In the genomic region with DNA sequence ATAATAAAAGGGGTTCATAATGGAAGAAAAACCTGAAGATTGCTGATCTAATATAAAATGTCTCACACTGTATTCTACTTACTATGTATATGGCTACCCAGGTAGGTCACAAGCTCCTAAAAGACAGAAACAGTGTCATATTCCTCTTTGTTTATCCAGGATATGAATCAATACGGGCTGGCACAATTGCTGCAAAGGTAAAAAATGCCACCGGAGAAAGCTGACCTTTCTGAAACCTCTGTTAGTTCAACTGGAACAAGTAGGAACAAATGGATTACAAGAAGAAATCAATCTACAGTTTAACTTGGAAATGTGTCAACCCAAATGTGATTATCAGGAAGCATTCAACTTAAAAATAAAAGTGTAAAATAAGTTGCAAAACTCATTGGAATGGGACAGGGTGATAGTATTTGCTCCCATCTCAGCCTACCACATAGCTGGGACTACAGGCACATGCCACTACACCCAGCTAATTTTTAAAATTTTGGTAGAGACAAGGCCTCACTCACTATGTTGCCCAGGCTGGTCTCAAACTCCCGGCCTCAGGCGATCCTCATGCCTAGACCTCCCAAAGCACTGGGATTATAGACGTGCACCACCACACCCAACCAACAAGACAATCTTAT, we compare ENCODE assay signal across 22 cellular contexts. TPM values are rescaled to one million over a fixed set of nuclear protein-coding genes. Genes with fewer than 3 reads are reported as not detected.
DNase-seq lines count a peak whose midpoint lies in the region; ATAC-seq and TF ChIP-seq lines count a peak whose summit lies in the region.
"Had no signal": no experiment of that assay in that cellular context is flagged by ENCODE, and none has a peak within 500 bp of the region (broad histone marks: within the 10 kb centered on the region; RNA-seq: fewer than 3 reads in every experiment).

No MANE protein-coding gene starts in this region.

- H3K27me3 Mint-ChIP-seq in activated CD8-positive, alpha-beta T cell treated with anti-CD3 and anti-CD28 coated beads, Interleukin-2, amount 10 ng/mL, durations not matched to agents 7 days and 5 days (ENCODE audit: low read depth): no peaks in the 10 kb centered on the region
- H3K27me3 Mint-ChIP-seq: activated naive CD8-positive, alpha-beta T cell; activated T-helper 17 cell treated with anti-CD3 and anti-CD28 coated beads, Interleukin-2, amount 50 U/mL, for 72 hours; effector memory CD8-positive, alpha-beta T cell; T-helper 17 cell had no signal

- H3K9me3 ChIP-seq in mesenchymal stem cell (ENCODE audit: control insufficient read depth, low read length): no peaks in the 10 kb centered on the region
- H3K9me3 ChIP-seq: vagina had no signal

- 94% methylated on average over 4 of the region's 5 CpGs for WGBS in mesenchymal stem cell

- H3K4me1 Mint-ChIP-seq in activated CD8-positive, alpha-beta T cell treated with anti-CD3 and anti-CD28 coated beads, Interleukin-2, amount 10 ng/mL, durations not matched to agents 7 days and 5 days (ENCODE audit: low read depth): peaks cover 2% of the 10 kb centered on the region
- H3K4me1 Mint-ChIP-seq: activated T-helper 17 cell treated with anti-CD3 and anti-CD28 coated beads, Interleukin-2, amount 50 U/mL, for 72 hours had no signal

- H3K23ac ChIP-seq in mesenchymal stem cell (ENCODE audit: low read length in 2 of 2): no peak overlapping the region

- no peak overlapping the region for H2AFZ ChIP-seq in mesenchymal stem cell (ENCODE audit: low read depth, low read length)

- H2AK5ac ChIP-seq in mesenchymal stem cell (ENCODE audit: low read length, severe bottlenecking): no peak overlapping the region

- no peak overlapping the region for H4K91ac ChIP-seq in mesenchymal stem cell (ENCODE audit: low read length)

- TF ChIP-seq CTCF in coronary artery (IDR thresholded peaks at IDR 0.05): no peak

- CTCF ChIA-PET in activated CD8-positive, alpha-beta T cell treated with anti-CD3 and anti-CD28 coated beads, Interleukin-2, amount 10 ng/mL, durations not matched to agents 7 days and 5 days (lab: Charles Lee): interaction anchor here (1.1 kb wide), 1 partner anchor 10 kb away, joined by 4 read pairs; no protein-coding TSS in a partner anchor

- H3K27ac Mint-ChIP-seq in activated CD8-positive, alpha-beta T cell treated with anti-CD3 and anti-CD28 coated beads, Interleukin-2, amount 10 ng/mL, durations not matched to agents 7 days and 5 days: no peak overlapping the region
- H3K27ac Mint-ChIP-seq: activated naive CD8-positive, alpha-beta T cell; activated T-helper 17 cell treated with anti-CD3 and anti-CD28 coated beads, Interleukin-2, amount 50 U/mL, for 72 hours; CD14-positive monocyte; effector memory CD8-positive, alpha-beta T cell; T-helper 17 cell had no signal

- H3K14ac ChIP-seq in mesenchymal stem cell (ENCODE audit: low read length in 2 of 2): no peak overlapping the region

- peaks cover 17% of the 10 kb centered on the region for H3K79me1 ChIP-seq in mesenchymal stem cell (replicated peaks; ENCODE audit: low read length, poor library complexity, severe bottlenecking)

- POLR2A ChIA-PET in activated CD8-positive, alpha-beta T cell treated with anti-CD3 and anti-CD28 coated beads, Interleukin-2, amount 10 ng/mL, durations not matched to agents 7 days and 5 days (lab: Charles Lee): no interaction called here

- no peak overlapping the region for H3K4ac ChIP-seq in mesenchymal stem cell (ENCODE audit: low read depth in 1 of 2, low read length in 2 of 2)

- H3K4me1 ChIP-seq in mesenchymal stem cell (ENCODE audit: control insufficient read depth, insufficient read depth, low read depth, low read length): peaks cover 2% of the 10 kb centered on the region

- no peak overlapping the region for H2BK5ac ChIP-seq in mesenchymal stem cell (ENCODE audit: low read depth, low read length, poor library complexity, severe bottlenecking)

- H3K9ac ChIP-seq in mesenchymal stem cell (ENCODE audit: low read length): no peak overlapping the region

- H2BK15ac ChIP-seq in mesenchymal stem cell (ENCODE audit: low read depth, poor library complexity, severe bottlenecking): no peak overlapping the region

- H3K4me2 ChIP-seq in mesenchymal stem cell (ENCODE audit: low read length, poor library complexity, severe bottlenecking): no peak overlapping the region

- no peak overlapping the region for H3K4me3 ChIP-seq in coronary artery
- no peak overlapping the region for H3K4me3 ChIP-seq in mesenchymal stem cell (ENCODE audit: insufficient read depth in 1 of 2, low read depth in 1 of 2, low read length in 2 of 2)
- H3K4me3 ChIP-seq: vagina had no signal

- H3K36me3 ChIP-seq in mesenchymal stem cell (ENCODE audit: control insufficient read depth in 1 of 2, insufficient read depth in 2 of 2, low read depth in 1 of 2, low read length in 2 of 2): no peaks in the 10 kb centered on the region
- H3K36me3 ChIP-seq: vagina had no signal

- no peak overlapping the region for H3K4me3 Mint-ChIP-seq in activated CD8-positive, alpha-beta T cell treated with anti-CD3 and anti-CD28 coated beads, Interleukin-2, amount 10 ng/mL, durations not matched to agents 7 days and 5 days
- H3K4me3 Mint-ChIP-seq: activated naive CD8-positive, alpha-beta T cell; activated T-helper 17 cell treated with anti-CD3 and anti-CD28 coated beads, Interleukin-2, amount 50 U/mL, for 72 hours; CD14-positive monocyte; effector memory CD8-positive, alpha-beta T cell; T-helper 17 cell had no signal

- no peaks in the 10 kb centered on the region for H3K9me3 Mint-ChIP-seq in activated CD8-positive, alpha-beta T cell treated with anti-CD3 and anti-CD28 coated beads, Interleukin-2, amount 10 ng/mL, durations not matched to agents 7 days and 5 days (ENCODE audit: insufficient read depth)
- H3K9me3 Mint-ChIP-seq: activated T-helper 17 cell treated with anti-CD3 and anti-CD28 coated beads, Interleukin-2, amount 50 U/mL, for 72 hours; effector memory CD8-positive, alpha-beta T cell had no signal

- H3K36me3 Mint-ChIP-seq in activated CD8-positive, alpha-beta T cell treated with anti-CD3 and anti-CD28 coated beads, Interleukin-2, amount 10 ng/mL, durations not matched to agents 7 days and 5 days (ENCODE audit: low read depth): no peaks in the 10 kb centered on the region
- H3K36me3 Mint-ChIP-seq: CD14-positive monocyte had no signal

- in situ Hi-C loops in Caki2 (cut with HindIII; ENCODE audit: low pct_unique_long_range_greater_than_20kb, low sequenced_read_pairs): no loop called here

- H2BK120ac ChIP-seq in mesenchymal stem cell (ENCODE audit: low read depth, low read length): no peak overlapping the region

- ATAC-seq in HG02610 (IDR thresholded peaks at IDR 0.05; ENCODE audit: unreplicated experiment): no peak
- no peak for ATAC-seq in activated CD8-positive, alpha-beta T cell treated with anti-CD3 and anti-CD28 coated beads, Interleukin-2, amount 10 ng/mL, durations not matched to agents 7 days and 5 days
- ATAC-seq: activated T-helper 17 cell treated with anti-CD3 and anti-CD28 coated beads, Interleukin-2, amount 50 U/mL, for 72 hours; effector memory CD8-positive, alpha-beta T cell; T-helper 17 cell had no signal

- H3K27ac ChIP-seq in coronary artery (no peak overlapping the region), mesenchymal stem cell (ENCODE audit: low read length, poor library complexity, severe bottlenecking) (no peak overlapping the region)
- H3K27ac ChIP-seq: vagina had no signal

- no peak overlapping the region for H2BK12ac ChIP-seq in mesenchymal stem cell (ENCODE audit: low read length in 2 of 2)

- H3K27me3 ChIP-seq in mesenchymal stem cell (ENCODE audit: control insufficient read depth in 1 of 2, insufficient read depth in 1 of 2, low read length in 2 of 2): no peaks in the 10 kb centered on the region
- H3K27me3 ChIP-seq: vagina had no signal

- H4K8ac ChIP-seq in mesenchymal stem cell (ENCODE audit: low read length): peak overlapping the region; percentile 37

- DNase-seq in Caki2 (ENCODE audit: low read depth) (peak; percentile 33), NCI-H69 (lab: John Stamatoyannopoulos, UW) (peak; percentile 25), coronary artery (ENCODE audit: low spot score) (peak; percentile 35), mesenchymal stem cell (no peak), SHP77 (lab: John Stamatoyannopoulos, UW) (no peak)
- no peak for DNase-seq in activated CD4-positive, CD25-positive, alpha-beta regulatory T cell treated with anti-CD3 and anti-CD28 coated beads, Interleukin-2, amount 50 U/mL, for 72 hours
- DNase-seq in activated CD8-positive, alpha-beta T cell treated with anti-CD3 and anti-CD28 coated beads, Interleukin-2, amount 10 ng/mL, durations not matched to agents 7 days and 5 days: no peak
- DNase-seq: activated CD4-positive, alpha-beta T cell treated with anti-CD3 and anti-CD28 coated beads, Interleukin-2, amount 50 U/mL, for 1 hour; activated CD8-positive, alpha-beta memory T cell treated with anti-CD3 and anti-CD28 coated beads, Interleukin-2, amount 50 U/mL, for 4 hours; effector memory CD8-positive, alpha-beta T cell; HCEC 1CT; Karpas-422; midbrain; NCI-H1048; NCI-H1930; NCI-H345; T-helper 17 cell had no signal

- H3K18ac ChIP-seq in mesenchymal stem cell (ENCODE audit: low read depth in 1 of 2, low read length in 2 of 2): no peak overlapping the region

RNA-seq across cellular contexts. Expression of gene SLC35F2, which starts 27.6 kb away (rescaled TPM):
- 29.3 and 32.0 TPM in 2 replicates for total RNA-seq in Caki2 (2014; rRNA removed; shearing (Covaris generic); ENCODE audit: low replicate concordance)
- polyA plus RNA-seq in mesenchymal stem cell (2013, experiment 1 of 2): 9.4 TPM
- polyA plus RNA-seq in mesenchymal stem cell (2013, experiment 2 of 2): 8.9 TPM
- total RNA-seq in activated CD8-positive, alpha-beta T cell treated with anti-CD3 and anti-CD28 coated beads, Interleukin-2, amount 10 ng/mL, durations not matched to agents 7 days and 5 days: 10 to 100 TPM in 1 of 2 experiments, 1 to 10 TPM in 1; 8.7 to 11.0 TPM

Comparison
In these comparisons a context has a peak if more than half of its experiments do, and no peak if none do; other contexts are left out.
1. DNase-seq: peak in Caki2 (single experiment), NCI-H69 (single experiment) and coronary artery (single experiment); none in mesenchymal stem cell (single experiment), activated CD4-positive, CD25-positive, alpha-beta regulatory T cell treated with anti-CD3 and anti-CD28 coated beads, Interleukin-2, amount 50 U/mL, for 72 hours (single experiment), activated CD8-positive, alpha-beta T cell treated with anti-CD3 and anti-CD28 coated beads, Interleukin-2, amount 10 ng/mL, durations not matched to agents 7 days and 5 days (single experiment) and SHP77 (0 of 2).